ENCODE assay signal across 2 cellular contexts in genomic region chr6:22891930-22892329, GRCh38.
A peak's percentile ranks its signal among the peaks of the same experiment; 100 is the strongest.
TF ChIP-seq lines count a peak whose summit lies in the region.

No MANE protein-coding gene starts in this region.

TF ChIP-seq in GM12878, 131 proteins besides CTCF, POLR2A, EP300 and RAD21 (continued from another document):
- TF ChIP-seq RELA (IDR thresholded peaks at IDR 0.05; ENCODE audit: borderline replicate concordance, partially characterized antibody), result no peak
- TF ChIP-seq BHLHE40 (IDR thresholded peaks at IDR 0.05; ENCODE audit: borderline replicate concordance in 1 of 2, low read depth in 2 of 2, low read length in 1 of 2), result 0 out of 4 replicates have a peak, but pooled peaks of 1 of the 2 experiments have one; percentile 26

TF ChIP-seq in HEK293T, 16 proteins besides CTCF, POLR2A, EP300 and RAD21:
- no peak for TF ChIP-seq CTBP1 (IDR thresholded peaks at IDR 0.05; ENCODE audit: borderline replicate concordance)
- no peak for TF ChIP-seq SP1 (IDR thresholded peaks at IDR 0.05)
- TF ChIP-seq ELF4 (IDR thresholded peaks at IDR 0.05), result no peak
- TF ChIP-seq BHLHE40 (IDR thresholded peaks at IDR 0.05; ENCODE audit: borderline replicate concordance), result no peak
- TF ChIP-seq LEF1 (IDR thresholded peaks at IDR 0.05; ENCODE audit: borderline replicate concordance), result no peak
- no peak for TF ChIP-seq TARDBP (IDR thresholded peaks at IDR 0.05)
- TF ChIP-seq FOXA1 (IDR thresholded peaks at IDR 0.05), result no peak
- TF ChIP-seq NFRKB (IDR thresholded peaks at IDR 0.05), result no peak
- TF ChIP-seq FOXM1 (IDR thresholded peaks at IDR 0.05; ENCODE audit: borderline replicate concordance), result no peak
- TF ChIP-seq HDGF (IDR thresholded peaks at IDR 0.05; ENCODE audit: borderline replicate concordance), result no peak
- no peak for TF ChIP-seq SUZ12 (IDR thresholded peaks at IDR 0.05)
- no peak for TF ChIP-seq L3MBTL2 (conservative IDR thresholded peaks at IDR 0.05)
- TF ChIP-seq ARNT (IDR thresholded peaks at IDR 0.05), result no peak
- TF ChIP-seq ZNF384 (IDR thresholded peaks at IDR 0.05), result no peak
- TF ChIP-seq PKNOX1 (IDR thresholded peaks at IDR 0.05), result no peak
- TF ChIP-seq FOXK2 (IDR thresholded peaks at IDR 0.05), result no peak
